ENCODE assay signal across 20 cellular contexts in the genomic region with DNA sequence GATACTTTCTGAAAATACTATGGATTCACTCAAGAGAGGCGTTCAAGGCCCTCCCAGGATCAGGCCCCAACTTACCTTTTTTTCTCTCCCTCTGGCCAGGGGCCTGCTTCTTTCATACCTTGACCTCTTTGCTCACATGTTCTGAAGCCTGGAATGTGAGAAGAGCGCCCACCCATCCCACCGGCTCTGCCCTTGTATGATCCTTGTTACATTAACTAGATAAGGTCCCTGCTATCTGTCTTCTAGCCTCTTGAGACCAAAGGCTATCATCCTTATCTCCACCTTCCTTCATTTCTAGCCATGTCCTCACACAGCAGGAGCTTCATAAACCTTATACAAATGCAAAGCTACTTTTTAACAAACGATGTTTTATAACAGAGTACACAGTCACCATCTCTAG. TPM values are rescaled to one million over a fixed set of nuclear protein-coding genes. Genes with fewer than 3 reads are reported as not detected.
A peak's percentile ranks its signal among the peaks of the same experiment; 100 is the strongest.
DNase-seq lines count a peak whose midpoint lies in the region; ATAC-seq and TF ChIP-seq lines count a peak whose summit lies in the region.
"Had no signal": no experiment of that assay in that cellular context is flagged by ENCODE, and none has a peak within 500 bp of the region (broad histone marks: within the 10 kb centered on the region; RNA-seq: fewer than 3 reads in every experiment).

No MANE protein-coding gene starts in this region.

- H3K4me3 Mint-ChIP-seq in Caco-2 (ENCODE audit: unreplicated experiment), result peak overlapping the region; percentile 53
- peak overlapping the region; percentile 22 for H3K4me3 Mint-ChIP-seq in T-helper 17 cell
- H3K4me3 Mint-ChIP-seq: CD8-positive, alpha-beta T cell; GM23338; IgD-negative memory B cell had no signal

- H2BK15ac ChIP-seq in mesenchymal stem cell (ENCODE audit: low read depth, poor library complexity, severe bottlenecking), result no peak overlapping the region

- BruUV-seq in Caco-2 (replicated peaks; lab: Mats Ljungman, UMichigan), result no TSS peak

- WGBS in mesenchymal stem cell, result 76% methylated on average over 4 of the region's 4 CpGs

- H3K9me3 ChIP-seq in Caco-2 (no peaks in the 10 kb centered on the region), T-helper 17 cell (ENCODE audit: control insufficient read depth, low read length, poor library complexity, severe bottlenecking) (no peaks in the 10 kb centered on the region), mesenchymal stem cell (ENCODE audit: control insufficient read depth, low read length) (no peaks in the 10 kb centered on the region), ascending aorta (no peaks in the 10 kb centered on the region)

- H3K27me3 Mint-ChIP-seq in Caco-2 (ENCODE audit: insufficient read depth, unreplicated experiment) (no peaks in the 10 kb centered on the region), T-helper 17 cell (peaks cover 12% of the 10 kb centered on the region)

- H3K4ac ChIP-seq in mesenchymal stem cell (ENCODE audit: low read depth in 1 of 2, low read length in 2 of 2), result no peak overlapping the region

- no peak overlapping the region for H3K23ac ChIP-seq in mesenchymal stem cell (ENCODE audit: low read length in 2 of 2)

- no peaks in the 10 kb centered on the region for H3K27me3 ChIP-seq in Caco-2 (replicated peaks; ENCODE audit: control insufficient read depth, insufficient read depth, low read length)
- H3K27me3 ChIP-seq in mesenchymal stem cell (ENCODE audit: control insufficient read depth in 1 of 2, insufficient read depth in 1 of 2, low read length in 2 of 2), result no peaks in the 10 kb centered on the region
- no peaks in the 10 kb centered on the region for H3K27me3 ChIP-seq in ascending aorta
- H3K27me3 ChIP-seq: BLaER1 treated with 17β-estradiol and CSF1 and Interleukin-3, amounts not matched to agents 10 nM and 100 nM had no signal

- H3K4me3 ChIP-seq in Caco-2 (ENCODE audit: low read depth, low read length) (no peak overlapping the region), mesenchymal stem cell (ENCODE audit: insufficient read depth in 1 of 2, low read depth in 1 of 2, low read length in 2 of 2) (no peak overlapping the region), ascending aorta (no peak overlapping the region)
- H3K4me3 ChIP-seq: BLaER1 treated with 17β-estradiol and CSF1 and Interleukin-3, amounts not matched to agents 10 nM and 100 nM; GM23338 had no signal

- H3K4me1 Mint-ChIP-seq in Caco-2 (ENCODE audit: low read depth, unreplicated experiment), result peaks cover 35% of the 10 kb centered on the region
- no peaks in the 10 kb centered on the region for H3K4me1 Mint-ChIP-seq in T-helper 17 cell

- no peaks in the 10 kb centered on the region for H3K79me1 ChIP-seq in mesenchymal stem cell (replicated peaks; ENCODE audit: low read length, poor library complexity, severe bottlenecking)

- peak overlapping the region; percentile 27 for H2AK5ac ChIP-seq in mesenchymal stem cell (ENCODE audit: low read length, severe bottlenecking)

- peaks cover 61% of the 10 kb centered on the region for H3K4me1 ChIP-seq in Caco-2
- H3K4me1 ChIP-seq in mesenchymal stem cell (ENCODE audit: control insufficient read depth, insufficient read depth, low read depth, low read length), result peaks cover 4% of the 10 kb centered on the region
- no peaks in the 10 kb centered on the region for H3K4me1 ChIP-seq in ascending aorta

- peak overlapping the region; percentile 67 for H3K27ac Mint-ChIP-seq in Caco-2 (ENCODE audit: unreplicated experiment)
- no peak overlapping the region for H3K27ac Mint-ChIP-seq in T-helper 17 cell
- H3K27ac Mint-ChIP-seq: CD8-positive, alpha-beta T cell; GM23338; IgD-negative memory B cell had no signal

- H2AFZ ChIP-seq in mesenchymal stem cell (ENCODE audit: low read depth, low read length), result no peak overlapping the region
- H2AFZ ChIP-seq: GM23338 had no signal

- H3K36me3 ChIP-seq in Caco-2 (ENCODE audit: control insufficient read depth, insufficient read depth, low read length) (0 out of 2 replicates have a peak, but pooled peaks cover 3% of the 10 kb centered on the region), mesenchymal stem cell (ENCODE audit: control insufficient read depth in 1 of 2, insufficient read depth in 2 of 2, low read depth in 1 of 2, low read length in 2 of 2) (no peaks in the 10 kb centered on the region), ascending aorta (no peaks in the 10 kb centered on the region)
- H3K36me3 ChIP-seq: BLaER1 treated with 17β-estradiol and CSF1 and Interleukin-3, amounts not matched to agents 10 nM and 100 nM had no signal

- CTCF ChIA-PET in Caco-2 (lab: Charles Lee) (interaction anchor here (1.0 kb wide), 1 partner anchor 8 kb away, joined by 5 read pairs; no protein-coding TSS in a partner anchor), HEK293T (lab: Yijun Ruan, JAX) (interaction anchor here (0.5 kb wide), 1 partner anchor 19 kb away, joined by 3 read pairs; no protein-coding TSS in a partner anchor)

- H2BK120ac ChIP-seq in mesenchymal stem cell (ENCODE audit: low read depth, low read length), result no peak overlapping the region

- H2BK12ac ChIP-seq in mesenchymal stem cell (ENCODE audit: low read length in 2 of 2), result no peak overlapping the region

- ATAC-seq in T-helper 17 cell (no peak), GM19023 (IDR thresholded peaks at IDR 0.05; ENCODE audit: unreplicated experiment) (no peak)
- ATAC-seq: CD8-positive, alpha-beta T cell; GM23338; HCT116; HepG2 had no signal

- POLR2A ChIA-PET in Caco-2 (lab: Charles Lee) (interaction anchor here (0.6 to 1.0 kb wide), 2 partner anchors 8 to 46 kb away, joined by 3 to 6 read pairs; partner anchors contain the start of gene PROM1), HEK293T (lab: Yijun Ruan, JAX) (no interaction called here)

- no peak overlapping the region for H3K9ac ChIP-seq in mesenchymal stem cell (ENCODE audit: low read length)
- H3K9ac ChIP-seq: BLaER1 treated with 17β-estradiol and CSF1 and Interleukin-3, amounts not matched to agents 10 nM and 100 nM had no signal

- H3K9me3 Mint-ChIP-seq in Caco-2 (ENCODE audit: unreplicated experiment), result no peaks in the 10 kb centered on the region
- H3K9me3 Mint-ChIP-seq: CD8-positive, alpha-beta T cell; GM23338; IgD-negative memory B cell had no signal

- TF ChIP-seq CTCF in Caco-2 (IDR thresholded peaks at IDR 0.05; ENCODE audit: insufficient read depth in 1 of 2, low read depth in 1 of 2, low read length in 1 of 2, severe bottlenecking in 1 of 2, unreplicated experiment in 1 of 2), result no peak
- TF ChIP-seq CTCF in ascending aorta (IDR thresholded peaks at IDR 0.05), result no peak

- H3K36me3 Mint-ChIP-seq in Caco-2 (ENCODE audit: insufficient read depth, unreplicated experiment) (peaks cover 37% of the 10 kb centered on the region), T-helper 17 cell (ENCODE audit: low read depth) (no peaks in the 10 kb centered on the region)
- H3K36me3 Mint-ChIP-seq: CD8-positive, alpha-beta T cell; IgD-negative memory B cell had no signal

- no peak overlapping the region for H4K91ac ChIP-seq in mesenchymal stem cell (ENCODE audit: low read length)

- DNase-seq in Caco-2 (peak; percentile 68 to 86), T-helper 17 cell (no peak), mesenchymal stem cell (no peak), HEK293T (ENCODE audit: extremely low spot score) (no peak), islet precursor cell (no peak), ascending aorta (ENCODE audit: low spot score in 2 of 2) (no peak)
- DNase-seq: 8988T; CD8-positive, alpha-beta T cell; DMS 273 treated with DMSO at 0.1 percent for 48 hours; DMS53; DND-41; EL; H7 had no signal

- H2BK5ac ChIP-seq in mesenchymal stem cell (ENCODE audit: low read depth, low read length, poor library complexity, severe bottlenecking), result no peak overlapping the region

- H3K4me2 ChIP-seq in mesenchymal stem cell (ENCODE audit: low read length, poor library complexity, severe bottlenecking), result no peak overlapping the region
- H3K4me2 ChIP-seq: GM23338 had no signal

- no peak overlapping the region for H3K18ac ChIP-seq in mesenchymal stem cell (ENCODE audit: low read depth in 1 of 2, low read length in 2 of 2)

- intact Hi-C loops in Caco-2 (cut with micrococcal nuclease; ENCODE audit: unreplicated experiment), result loop anchor here (1.0 to 2.0 kb wide), 2 partner anchors 8 to 45 kb away; no protein-coding TSS in a partner anchor
- intact Hi-C loops in ascending aorta (cut with DNase I), result no loop called here

- no peak overlapping the region for H3K14ac ChIP-seq in mesenchymal stem cell (ENCODE audit: low read length in 2 of 2)

- no peak overlapping the region for H4K8ac ChIP-seq in mesenchymal stem cell (ENCODE audit: low read length)

- H3K27ac ChIP-seq in mesenchymal stem cell (ENCODE audit: low read length, poor library complexity, severe bottlenecking), result no peak overlapping the region
- no peak overlapping the region for H3K27ac ChIP-seq in ascending aorta
- H3K27ac ChIP-seq: BLaER1 treated with 17β-estradiol and CSF1 and Interleukin-3, amounts not matched to agents 10 nM and 100 nM had no signal

TF ChIP-seq in HEK293T, 16 proteins besides CTCF, POLR2A, EP300 and RAD21:
- TF ChIP-seq HDGF (IDR thresholded peaks at IDR 0.05; ENCODE audit: borderline replicate concordance) (no peak), BHLHE40 (IDR thresholded peaks at IDR 0.05; ENCODE audit: borderline replicate concordance) (no peak), FOXA1 (IDR thresholded peaks at IDR 0.05) (no peak), ELF4 (IDR thresholded peaks at IDR 0.05) (no peak), ARNT (IDR thresholded peaks at IDR 0.05) (no peak), CTBP1 (IDR thresholded peaks at IDR 0.05; ENCODE audit: borderline replicate concordance) (no peak), ZNF384 (IDR thresholded peaks at IDR 0.05) (no peak), L3MBTL2 (conservative IDR thresholded peaks at IDR 0.05) (no peak), PKNOX1 (IDR thresholded peaks at IDR 0.05) (no peak), TARDBP (IDR thresholded peaks at IDR 0.05) (no peak), SUZ12 (IDR thresholded peaks at IDR 0.05) (no peak), FOXK2 (IDR thresholded peaks at IDR 0.05) (no peak), SP1 (IDR thresholded peaks at IDR 0.05) (no peak), LEF1 (IDR thresholded peaks at IDR 0.05; ENCODE audit: borderline replicate concordance) (no peak), NFRKB (IDR thresholded peaks at IDR 0.05) (no peak), FOXM1 (IDR thresholded peaks at IDR 0.05; ENCODE audit: borderline replicate concordance) (no peak)

RNA-seq across cellular contexts. Expression of gene PROM1, which starts 45.9 kb away (rescaled TPM):
- 193 and 196 TPM in 2 replicates for total RNA-seq in Caco-2 (2022)
- total RNA-seq in T-helper 17 cell, result not detected
- 2.3 TPM for polyA plus RNA-seq in mesenchymal stem cell (2013, experiment 1 of 2)
- 2.2 TPM for polyA plus RNA-seq in mesenchymal stem cell (2013, experiment 2 of 2)
- 7.2 TPM for total RNA-seq in ascending aorta
- total RNA-seq: CD8-positive, alpha-beta T cell had no signal
- polyA plus RNA-seq: AG04450, IgD-negative memory B cell had no signal

Comparison
In these comparisons a context has a peak if more than half of its experiments do, and no peak if none do; other contexts are left out.
1. DNase-seq: peak in Caco-2 (2 of 2); none in T-helper 17 cell (0 of 3), mesenchymal stem cell (single experiment), HEK293T (single experiment), islet precursor cell (single experiment) and ascending aorta (0 of 2).
2. RNA of gene PROM1, which starts 45.9 kb away (total RNA-seq): 193 to 196 TPM in Caco-2; 7.2 TPM in ascending aorta (single experiment) and not detected in T-helper 17 cell; every median in the first group is over 10 times any median in the second.